In the genomic region with DNA sequence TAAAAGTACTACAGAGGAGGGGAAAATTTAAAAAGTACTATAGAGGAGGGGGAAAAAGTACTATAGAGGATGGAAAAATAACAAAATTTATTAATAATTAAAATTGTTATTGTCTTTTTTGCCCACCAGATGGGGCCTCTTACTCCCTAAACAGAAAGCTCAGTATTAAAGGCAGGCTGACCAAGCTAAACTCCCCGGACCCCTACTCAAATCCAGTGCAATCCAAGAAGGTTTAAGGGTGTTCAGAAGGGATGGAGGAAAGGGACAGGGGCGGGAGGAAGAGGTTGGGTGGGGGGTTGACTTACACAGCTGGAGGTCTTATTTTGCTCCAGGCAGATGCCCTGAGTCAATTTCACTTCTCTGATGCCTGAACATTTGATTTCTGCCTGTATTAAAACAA, we compare ENCODE assay signal across 12 cellular contexts. TPM values are rescaled to one million over a fixed set of nuclear protein-coding genes. Genes with fewer than 3 reads are reported as not detected.
DNase-seq lines count a peak whose midpoint lies in the region; TF ChIP-seq lines count a peak whose summit lies in the region.
"Had no signal": no experiment of that assay in that cellular context is flagged by ENCODE, and none has a peak within 500 bp of the region (broad histone marks: within the 10 kb centered on the region; RNA-seq: fewer than 3 reads in every experiment).

No MANE protein-coding gene starts in this region.

- no peak overlapping the region for H3K4me3 Mint-ChIP-seq in neural crest cell
- no peak overlapping the region for H3K4me3 Mint-ChIP-seq in activated T-cell treated with anti-CD3 and anti-CD28 coated beads, Interleukin-2, amount 50 U/mL, for 24 hours
- H3K4me3 Mint-ChIP-seq: activated T-helper 1 cell treated with anti-CD3 and anti-CD28 coated beads, Interleukin-12 subunit alpha, Interleukin-12 subunit beta, Interleukin-2, Interleukin-4 antibody, amounts not matched to agents 30 ng/mL and 10 ng/mL and 1 ng/mL, durations not matched to agents 14 hours and 24 hours and 36 hours; stimulated activated naive CD8-positive, alpha-beta T cell treated with anti-CD3 and anti-CD28 coated beads, Interleukin-15, Interleukin-2, amounts not matched to agents 100 ng/mL and 50 ng/mL, for 24 hours had no signal

- intact Hi-C loops in breast epithelium (cut with DNase I; ENCODE audit: low total_unique reads), result no loop called here

- no peak overlapping the region for H3K27ac Mint-ChIP-seq in neural crest cell (ENCODE audit: unreplicated experiment)
- H3K27ac Mint-ChIP-seq in activated T-cell treated with anti-CD3 and anti-CD28 coated beads, Interleukin-2, amount 50 U/mL, for 24 hours, result no peak overlapping the region
- H3K27ac Mint-ChIP-seq: activated T-helper 1 cell treated with anti-CD3 and anti-CD28 coated beads, Interleukin-12 subunit alpha, Interleukin-12 subunit beta, Interleukin-2, Interleukin-4 antibody, amounts not matched to agents 30 ng/mL and 10 ng/mL and 1 ng/mL, durations not matched to agents 14 hours and 24 hours and 36 hours; stimulated activated naive CD8-positive, alpha-beta T cell treated with anti-CD3 and anti-CD28 coated beads, Interleukin-15, Interleukin-2, amounts not matched to agents 100 ng/mL and 50 ng/mL, for 24 hours had no signal

- no peak overlapping the region for H3K4me3 ChIP-seq in BJ (ENCODE audit: low read depth, low read length)
- H3K4me3 ChIP-seq in KMS-11 (IDR thresholded peaks at IDR 0.05; ENCODE audit: insufficient read depth, low read depth, low read length), result no peak overlapping the region
- H3K4me3 ChIP-seq in breast epithelium, result no peak overlapping the region

- DNase-seq in BJ (ENCODE audit: low read depth) (no peak), breast epithelium (ENCODE audit: low spot score in 2 of 2) (no peak), neural crest cell (ENCODE audit: low read depth, low spot score) (no peak), NCI-H748 treated with DMSO at 0.1 percent for 48 hours (lab: John Stamatoyannopoulos, UW) (no peak), GOT3 (lab: John Stamatoyannopoulos, UW) (no peak), HuH-7.5 (ENCODE audit: low spot score) (no peak)
- no peak for DNase-seq in activated T-cell treated with anti-CD3 and anti-CD28 coated beads, Interleukin-2, amount 50 U/mL, for 24 hours
- DNase-seq: head of caudate nucleus, posterior cingulate gyrus had no signal

- no peaks in the 10 kb centered on the region for H3K27me3 Mint-ChIP-seq in neural crest cell (ENCODE audit: low read depth)
- no peaks in the 10 kb centered on the region for H3K27me3 Mint-ChIP-seq in activated T-cell treated with anti-CD3 and anti-CD28 coated beads, Interleukin-2, amount 50 U/mL, for 24 hours
- H3K27me3 Mint-ChIP-seq: stimulated activated naive CD8-positive, alpha-beta T cell treated with anti-CD3 and anti-CD28 coated beads, Interleukin-15, Interleukin-2, amounts not matched to agents 100 ng/mL and 50 ng/mL, for 24 hours had no signal

- no peak overlapping the region for H2AFZ ChIP-seq in KMS-11 (ENCODE audit: low read depth)

- no peak for TF ChIP-seq POLR2A in breast epithelium (IDR thresholded peaks at IDR 0.05)

- H3K79me2 ChIP-seq in KMS-11 (ENCODE audit: insufficient read depth, low read depth), result no peaks in the 10 kb centered on the region

- TF ChIP-seq CTCF in BJ (IDR thresholded peaks at IDR 0.05; ENCODE audit: insufficient read depth, low read depth, low read length), result peak; percentile 45
- peak; percentile 73 for TF ChIP-seq CTCF in KMS-11 (conservative IDR thresholded peaks at IDR 0.05; ENCODE audit: low read depth, low read length)
- peak in 1 of 3 donors; percentile 12 for TF ChIP-seq CTCF in breast epithelium (IDR thresholded peaks at IDR 0.05)
- TF ChIP-seq CTCF in neural crest cell (conservative IDR thresholded peaks at IDR 0.05), result peak; percentile 56

- POLR2A ChIA-PET in BJ (lab: Charles Lee), result interaction anchor here (0.5 to 0.7 kb wide), 2 partner anchors 68 to 1990 kb away, joined by 3 read pairs; no protein-coding TSS in a partner anchor

- H3K36me3 Mint-ChIP-seq in neural crest cell (ENCODE audit: low read depth), result no peaks in the 10 kb centered on the region
- H3K36me3 Mint-ChIP-seq in activated T-cell treated with anti-CD3 and anti-CD28 coated beads, Interleukin-2, amount 50 U/mL, for 24 hours (ENCODE audit: low read depth), result no peaks in the 10 kb centered on the region

- H3K9me3 ChIP-seq in breast epithelium, result no peaks in the 10 kb centered on the region

- no peak overlapping the region for H3K4me2 ChIP-seq in KMS-11

- H3K9ac ChIP-seq in KMS-11, result no peak overlapping the region

- H3K4me1 ChIP-seq in KMS-11 (ENCODE audit: low read depth, poor library complexity, severe bottlenecking) (peaks cover 6% of the 10 kb centered on the region), breast epithelium (no peaks in the 10 kb centered on the region)

- H4K20me1 ChIP-seq in KMS-11 (ENCODE audit: insufficient read depth), result no peaks in the 10 kb centered on the region

- H3K27ac ChIP-seq in KMS-11 (no peak overlapping the region), breast epithelium (peak overlapping the region; percentile 42 to 56)

- CTCF ChIA-PET in BJ (lab: Yijun Ruan, JAX), result interaction anchor here (0.6 to 11.9 kb wide), 17 partner anchors 9 to 110 kb away, joined by 3 to 117 read pairs (median 4); a partner anchor contains a TSS

- no peaks in the 10 kb centered on the region for H3K4me1 Mint-ChIP-seq in neural crest cell
- no peaks in the 10 kb centered on the region for H3K4me1 Mint-ChIP-seq in activated T-cell treated with anti-CD3 and anti-CD28 coated beads, Interleukin-2, amount 50 U/mL, for 24 hours (ENCODE audit: low read depth)

- H3K27me3 ChIP-seq in BJ (ENCODE audit: control insufficient read depth, insufficient read depth, low read length) (no peaks in the 10 kb centered on the region), KMS-11 (ENCODE audit: insufficient read depth, low read depth) (no peaks in the 10 kb centered on the region), breast epithelium (no peaks in the 10 kb centered on the region)

- H3K36me3 ChIP-seq in BJ (ENCODE audit: control insufficient read depth, insufficient read depth, low read length) (no peaks in the 10 kb centered on the region), KMS-11 (ENCODE audit: insufficient read depth) (no peaks in the 10 kb centered on the region), breast epithelium (no peaks in the 10 kb centered on the region)

- no peaks in the 10 kb centered on the region for H3K9me3 Mint-ChIP-seq in neural crest cell
- no peaks in the 10 kb centered on the region for H3K9me3 Mint-ChIP-seq in activated T-cell treated with anti-CD3 and anti-CD28 coated beads, Interleukin-2, amount 50 U/mL, for 24 hours
- H3K9me3 Mint-ChIP-seq: activated T-helper 1 cell treated with anti-CD3 and anti-CD28 coated beads, Interleukin-12 subunit alpha, Interleukin-12 subunit beta, Interleukin-2, Interleukin-4 antibody, amounts not matched to agents 30 ng/mL and 10 ng/mL and 1 ng/mL, durations not matched to agents 14 hours and 24 hours and 36 hours; stimulated activated naive CD8-positive, alpha-beta T cell treated with anti-CD3 and anti-CD28 coated beads, Interleukin-15, Interleukin-2, amounts not matched to agents 100 ng/mL and 50 ng/mL, for 24 hours had no signal

RNA-seq across cellular contexts. Expression of a gene that starts 13.7 kb away (rescaled TPM):
- 0.87 and 1.2 TPM in 2 replicates for polyA plus RNA-seq in BJ (2011; rRNA removed)
- polyA minus RNA-seq in BJ (2011; rRNA and poly(A)+ RNA removed), result 0.24 and 0.26 TPM in 2 replicates
- 10 to 100 TPM; 15.7 to 80.6 (median 22.2) TPM for total RNA-seq in breast epithelium
- total RNA-seq in neural crest cell, result 0.14 and 0.26 TPM in 2 replicates
- total RNA-seq: activated T-helper 1 cell treated with anti-CD3 and anti-CD28 coated beads, Interleukin-12 subunit alpha, Interleukin-12 subunit beta, Interleukin-2, Interleukin-4 antibody, amounts not matched to agents 30 ng/mL and 10 ng/mL and 1 ng/mL, durations not matched to agents 14 hours and 24 hours and 36 hours had no signal

Comparison
In these comparisons a context has a peak if more than half of its experiments do, and no peak if none do; other contexts are left out.
1. RNA of a gene that starts 13.7 kb away (total RNA-seq): 15.7 to 80.6 TPM in breast epithelium; 0.14 to 0.26 TPM in neural crest cell; every median in the first group is over 10 times any median in the second.